In the genomic region with DNA sequence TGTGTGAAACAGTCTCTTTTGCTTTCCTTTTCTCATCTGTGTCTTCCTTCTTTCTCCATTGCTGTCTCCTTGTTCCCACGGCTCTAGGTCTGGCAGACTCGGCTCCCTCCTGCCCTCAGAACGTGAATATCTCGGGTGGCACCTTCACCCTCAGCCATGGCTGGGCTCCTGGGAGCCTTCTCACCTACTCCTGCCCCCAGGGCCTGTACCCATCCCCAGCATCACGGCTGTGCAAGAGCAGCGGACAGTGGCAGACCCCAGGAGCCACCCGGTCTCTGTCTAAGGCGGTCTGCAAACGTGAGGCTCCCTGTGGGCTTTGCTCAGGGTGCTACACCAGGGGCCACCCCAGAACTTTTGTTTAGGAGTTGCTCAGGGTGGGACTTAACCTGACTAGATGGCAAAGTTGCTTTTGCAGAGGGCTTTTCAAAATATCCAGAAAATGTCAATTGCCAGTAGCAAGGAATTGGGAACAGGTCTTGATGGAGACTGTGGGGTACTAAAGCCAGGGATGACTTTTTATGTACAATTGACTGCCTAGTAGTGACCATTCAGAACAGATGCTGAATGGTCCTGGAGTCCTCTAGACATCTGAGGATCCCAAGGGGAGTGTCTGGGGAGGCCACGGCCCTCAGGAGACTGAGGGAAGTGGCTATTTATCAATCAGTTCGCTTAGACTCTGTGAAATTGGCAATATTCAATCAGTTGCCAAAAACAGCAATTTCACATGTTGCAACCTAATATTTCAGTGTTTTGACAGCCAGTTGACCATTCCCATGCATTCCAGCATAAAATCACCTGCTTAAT, we compare ENCODE assay signal across 1 cellular context.
TF ChIP-seq lines count a peak whose summit lies in the region.

No MANE protein-coding gene starts in this region.

TF ChIP-seq in H1, 55 proteins besides CTCF, POLR2A, EP300 and RAD21:
- TF ChIP-seq SUZ12 (IDR thresholded peaks at IDR 0.05; ENCODE audit: low read length) (no peak), FOSL1 (IDR thresholded peaks at IDR 0.05; ENCODE audit: insufficient read depth, low read depth, low read length) (no peak), ASH2L (IDR thresholded peaks at IDR 0.05; ENCODE audit: low read length) (no peak), SIRT6 (IDR thresholded peaks at IDR 0.05; ENCODE audit: low read length) (no peak), EZH2 (IDR thresholded peaks at IDR 0.05; ENCODE audit: low read depth, low read length, severe bottlenecking) (no peak), KDM1A (IDR thresholded peaks at IDR 0.05; ENCODE audit: borderline replicate concordance, low read length) (no peak), TAF1 (IDR thresholded peaks at IDR 0.05; ENCODE audit: low read depth, low read length) (no peak), KDM4A (IDR thresholded peaks at IDR 0.05; ENCODE audit: low read depth, low read length, severe bottlenecking) (no peak)
